In genomic region chrX:111874241-111874640, GRCh38 we compare ENCODE assay signal across 28 cellular contexts. TPM values are rescaled to one million over a fixed set of nuclear protein-coding genes. Genes with fewer than 3 reads are reported as not detected.
"Had no signal": no experiment of that assay in that cellular context is flagged by ENCODE, and none has a peak within 500 bp of the region (broad histone marks: within the 10 kb centered on the region; RNA-seq: fewer than 3 reads in every experiment).

No MANE protein-coding gene starts in this region.

- H3K36me3 ChIP-seq: gastrocnemius medialis, lower lobe of right lung, prostate gland, right atrium auricular region, sigmoid colon, spleen, thoracic aorta, tibial nerve, upper lobe of left lung, uterus had no signal

- H3K4me1 ChIP-seq: gastrocnemius medialis, lower lobe of right lung, prostate gland, right atrium auricular region, upper lobe of left lung, uterus had no signal

- FAIRE-seq: keratinocyte had no signal

- H3K27ac ChIP-seq: dorsolateral prefrontal cortex, epithelial cell of prostate, gastrocnemius medialis, lower lobe of right lung, prostate gland, right atrium auricular region, sigmoid colon, spleen, thoracic aorta, tibial nerve, upper lobe of left lung, uterus had no signal

- H3K9me3 ChIP-seq: gastrocnemius medialis, lower lobe of right lung, prostate gland, right atrium auricular region, sigmoid colon, spleen, thoracic aorta, tibial nerve, upper lobe of left lung, uterus had no signal

- DNase-seq: dorsolateral prefrontal cortex; effector CD4-positive, alpha-beta T cell; foreskin fibroblast; gastrocnemius medialis; head of caudate nucleus; left ventricle myocardium superior; lower lobe of right lung; naive thymus-derived CD8-positive, alpha-beta T cell; nephron progenitor cell; nucleus accumbens; sigmoid colon; spleen; stimulated activated CD4-positive, alpha-beta T cell treated with anti-CD3 and anti-CD28 coated beads, Interleukin-4, amount 100 ng/mL, for 4 hours; stimulated activated naive CD8-positive, alpha-beta T cell treated with anti-CD3 and anti-CD28 coated beads, Interleukin-15, Interleukin-2, amounts not matched to agents 100 U/mL and 50 U/mL, for 24 hours; upper lobe of left lung; uterus had no signal

- H3K4me3 ChIP-seq: dorsolateral prefrontal cortex, gastrocnemius medialis, lower lobe of right lung, prostate gland, right atrium auricular region, sigmoid colon, spleen, thoracic aorta, tibial nerve, upper lobe of left lung, uterus had no signal

- H3K27me3 ChIP-seq: right atrium auricular region, sigmoid colon, upper lobe of left lung, uterus had no signal

RNA-seq across cellular contexts. Expression of gene TRPC5OS, which starts 1.7 kb away (rescaled TPM):
- total RNA-seq: esophagus mucosa; gastrocnemius medialis; glomerular endothelial cell; left ventricle myocardium superior; lower lobe of right lung; mesenteric fat pad; myocyte; naive thymus-derived CD8-positive, alpha-beta T cell; osteocyte; sigmoid colon; skeletal muscle tissue; spleen; thoracic aorta; tibial nerve; upper lobe of left lung; uterus had no signal
- polyA plus RNA-seq: keratinocyte; naive thymus-derived CD8-positive, alpha-beta T cell; sigmoid colon had no signal
